ENCODE assay signal across 2 cellular contexts in genomic region chr12:108338915-108339657, GRCh38.
TF ChIP-seq lines count a peak whose summit lies in the region.

TSS of gene CMKLR1 (minus strand) at chr12:108339311. CDS start at chr12:108293591, 45,720 bp downstream.

TF ChIP-seq in GM23338, 12 proteins besides CTCF, POLR2A, EP300 and RAD21 (continued from another document):
- TF ChIP-seq ZNF462 (CRISPR knock-in tag; IDR thresholded peaks at IDR 0.05) (no peak), POLR2AphosphoS5 (IDR thresholded peaks at IDR 0.05; ENCODE audit: low read depth) (no peak), REST (IDR thresholded peaks at IDR 0.05; ENCODE audit: unreplicated experiment) (no peak), ZNF114 (CRISPR knock-in tag; IDR thresholded peaks at IDR 0.05) (no peak), EZH2phosphoT487 (IDR thresholded peaks at IDR 0.05; ENCODE audit: unreplicated experiment) (no peak), ZNF331 (CRISPR knock-in tag; IDR thresholded peaks at IDR 0.05; ENCODE audit: low read depth) (no peak), STAT1 (IDR thresholded peaks at IDR 0.05; ENCODE audit: unreplicated experiment) (no peak), EZH2 (IDR thresholded peaks at IDR 0.05; ENCODE audit: low read depth, unreplicated experiment) (no peak), CREB1 (CRISPR knock-in tag; IDR thresholded peaks at IDR 0.05; ENCODE audit: low read depth) (no peak), JUNB (IDR thresholded peaks at IDR 0.05; ENCODE audit: unreplicated experiment) (no peak)

TF ChIP-seq in HepG2, 621 proteins besides CTCF, POLR2A, EP300 and RAD21 (continued from another document):
- TF ChIP-seq DDIT3 (CRISPR knock-in tag; IDR thresholded peaks at IDR 0.05) (no peak), ZNF121 (CRISPR knock-in tag; IDR thresholded peaks at IDR 0.05) (no peak), MAFK (conservative IDR thresholded peaks at IDR 0.05 in 1 of 2, IDR thresholded peaks at IDR 0.05 in 1 of 2; ENCODE audit: low read length in 2 of 2) (no peak), CAMTA2 (CRISPR knock-in tag; IDR thresholded peaks at IDR 0.05; ENCODE audit: borderline replicate concordance) (no peak), ZNF225 (CRISPR knock-in tag; IDR thresholded peaks at IDR 0.05) (no peak)
